Comparison of ENCODE assay signal across 36 cellular contexts in the genomic region with DNA sequence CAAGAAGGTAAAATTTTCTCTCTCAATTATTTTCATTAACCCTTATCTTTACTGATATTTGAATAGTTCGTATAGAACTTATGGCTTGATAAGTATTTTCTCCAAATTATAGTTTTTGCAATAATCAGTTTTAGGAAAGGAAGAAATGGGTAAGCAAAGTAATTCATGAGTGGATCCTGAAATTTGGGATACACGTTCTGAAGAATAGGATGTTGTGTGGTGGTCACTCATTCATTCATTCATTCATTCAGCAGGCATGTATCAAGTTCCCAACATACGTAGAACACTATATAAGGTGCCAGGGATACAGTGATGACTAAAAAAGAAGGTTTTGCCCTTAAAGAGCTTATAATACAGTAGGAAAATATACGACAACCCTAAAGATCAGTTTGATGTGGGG.
DNase-seq lines count a peak whose midpoint lies in the region; ATAC-seq, FAIRE-seq and TF ChIP-seq lines count a peak whose summit lies in the region.
"Had no signal": no experiment of that assay in that cellular context is flagged by ENCODE, and none has a peak within 500 bp of the region (broad histone marks: within the 10 kb centered on the region; RNA-seq: fewer than 3 reads in every experiment).

No MANE protein-coding gene starts in this region.

- no peak overlapping the region for H3K27ac ChIP-seq in GM12878 (ENCODE audit: control insufficient read depth, insufficient read depth)
- no peak overlapping the region for H3K27ac ChIP-seq in K562 (ENCODE audit: extremely low read depth, low read depth, low read length)
- no peak overlapping the region for H3K27ac ChIP-seq in parathyroid adenoma
- H3K27ac ChIP-seq: 22Rv1; A549; BLaER1; BLaER1 treated with 17β-estradiol and CSF1 and Interleukin-3, amounts not matched to agents 10 nM and 100 nM; C4-2B had no signal

- BruUV-seq in GM12878 (replicated peaks; lab: Mats Ljungman, UMichigan) (no TSS peak), K562 (replicated peaks; lab: Mats Ljungman, UMichigan) (no TSS peak)

- H2AFZ ChIP-seq in GM12878 (ENCODE audit: control insufficient read depth, low read depth, low read length) (no peak overlapping the region), K562 (ENCODE audit: low read depth, low read length) (no peak overlapping the region), parathyroid adenoma (no peak overlapping the region)

- no peak overlapping the region for H3K4me3 Mint-ChIP-seq in activated T-helper 17 cell treated with anti-CD3 and anti-CD28 coated beads, Interleukin-2, amount 50 U/mL, for 72 hours
- H3K4me3 Mint-ChIP-seq: B cell; CD14-positive monocyte; CD4-positive, alpha-beta memory T cell; CD4-positive, alpha-beta T cell; CD4-positive, CD25-positive, alpha-beta regulatory T cell; CD8-positive, alpha-beta memory T cell; CD8-positive, alpha-beta T cell had no signal

- H3K36me3 Mint-ChIP-seq in activated T-helper 17 cell treated with anti-CD3 and anti-CD28 coated beads, Interleukin-2, amount 50 U/mL, for 72 hours (ENCODE audit: low read depth): peaks cover 40% of the 10 kb centered on the region

- H3K4me1 ChIP-seq in GM12878 (ENCODE audit: control insufficient read depth, insufficient read depth, low read length) (no peaks in the 10 kb centered on the region), K562 (replicated peaks in 1 of 2; ENCODE audit: control insufficient read depth in 2 of 2, insufficient read depth in 2 of 2, low read length in 2 of 2) (no peaks in the 10 kb centered on the region), parathyroid adenoma (peaks cover under 1% of the 10 kb centered on the region)
- H3K4me1 ChIP-seq: BE2C, BLaER1, Caco-2 had no signal

- POLR2A ChIA-PET in GM12878 (lab: Charles Lee): no interaction called here
- POLR2A ChIA-PET in K562 (lab: Yijun Ruan, JAX): interaction anchor here (1.0 kb wide), 1 partner anchor 12 kb away, joined by 3 read pairs; no protein-coding TSS in a partner anchor

- H3K27me3 ChIP-seq in GM12878 (replicated peaks in 1 of 2; ENCODE audit: control insufficient read depth in 2 of 2, insufficient read depth in 2 of 2, low read length in 1 of 2) (no peaks in the 10 kb centered on the region), K562 (ENCODE audit: control insufficient read depth in 2 of 2, insufficient read depth in 2 of 2, low read length in 2 of 2) (no peaks in the 10 kb centered on the region), parathyroid adenoma (ENCODE audit: control insufficient read depth, insufficient read depth, low read length) (no peaks in the 10 kb centered on the region), H7 (ENCODE audit: control insufficient read depth, insufficient read depth, low read length) (no peaks in the 10 kb centered on the region)
- H3K27me3 ChIP-seq: BE2C; BLaER1; BLaER1 treated with 17β-estradiol and CSF1 and Interleukin-3, amounts not matched to agents 10 nM and 100 nM had no signal

- TF ChIP-seq RAD21 in GM12878 (IDR thresholded peaks at IDR 0.05; ENCODE audit: insufficient read depth, low read depth, low read length) (no peak), K562 (CRISPR knock-in tag; conservative IDR thresholded peaks at IDR 0.05 in 1 of 2, IDR thresholded peaks at IDR 0.05 in 1 of 2) (no peak)

- peak overlapping the region; percentile 15 for H3K27ac Mint-ChIP-seq in activated T-helper 17 cell treated with anti-CD3 and anti-CD28 coated beads, Interleukin-2, amount 50 U/mL, for 72 hours
- H3K27ac Mint-ChIP-seq: B cell; CD14-positive monocyte; CD4-positive, alpha-beta memory T cell; CD4-positive, alpha-beta T cell; CD4-positive, CD25-positive, alpha-beta regulatory T cell; CD8-positive, alpha-beta T cell had no signal

- SMC1A ChIA-PET in GM12878 (lab: Charles Lee; ENCODE audit: uncharacterized antibody, unreplicated experiment): no interaction called here

- no peak for DNase-seq in GM12878 (ENCODE audit: low read depth, low spot score)
- no peak for DNase-seq in K562 (ENCODE audit: extremely low read depth in 1 of 4, low spot score in 3 of 4)
- DNase-seq in activated CD4-positive, CD25-positive, alpha-beta regulatory T cell treated with anti-CD3 and anti-CD28 coated beads, Interleukin-2, amount 50 U/mL, for 72 hours: no peak
- DNase-seq in H7: no peak
- DNase-seq: 8988T; ACHN; AML-193; BE2C; C1 segment of cervical spinal cord; Caco-2; Calu3; CD4-positive, alpha-beta memory T cell; CD4-positive, alpha-beta T cell; CD4-positive, CD25-positive, alpha-beta regulatory T cell; CD8-positive, alpha-beta memory T cell; CD8-positive, alpha-beta T cell; COR-L47; DMS 273 treated with DMSO at 0.1 percent for 48 hours; DMS153; DMS53; DMS79; DMS79 treated with DMSO at 0.1 percent for 48 hours; DND-41; EL had no signal

- H3K36me3 ChIP-seq in GM12878 (ENCODE audit: control insufficient read depth in 2 of 2, insufficient read depth in 2 of 2, low read length in 1 of 2) (peaks cover 0 to 4% of the 10 kb centered on the region in 2 experiments; a peak in 2 of 4 replicates), K562 (ENCODE audit: control insufficient read depth, insufficient read depth, low read length) (peaks cover 7% of the 10 kb centered on the region), parathyroid adenoma (ENCODE audit: control insufficient read depth, insufficient read depth, low read length) (no peaks in the 10 kb centered on the region), H7 (replicated peaks; ENCODE audit: control insufficient read depth, insufficient read depth, low read length) (no peaks in the 10 kb centered on the region)
- H3K36me3 ChIP-seq: BE2C, BLaER1 had no signal

- H3K4me3 ChIP-seq in GM12878 (no peak overlapping the region), K562 (no peak overlapping the region), parathyroid adenoma (ENCODE audit: low read depth, low read length) (no peak overlapping the region), H7 (ENCODE audit: insufficient read depth, low read depth, low read length) (no peak overlapping the region)
- H3K4me3 ChIP-seq: A549; BLaER1; BLaER1 treated with 17β-estradiol and CSF1 and Interleukin-3, amounts not matched to agents 10 nM and 100 nM had no signal

- TF ChIP-seq POLR2A in GM12878 (IDR thresholded peaks at IDR 0.05; ENCODE audit: low read depth, low read length): no peak
- no peak for TF ChIP-seq POLR2A in K562 (conservative IDR thresholded peaks at IDR 0.05)

- H3K9me3 ChIP-seq in GM12878 (replicated peaks; ENCODE audit: control insufficient read depth, insufficient read depth, low read length) (no peaks in the 10 kb centered on the region), K562 (replicated peaks; ENCODE audit: control insufficient read depth, insufficient read depth, low read depth, low read length) (no peaks in the 10 kb centered on the region), parathyroid adenoma (ENCODE audit: control insufficient read depth, low read length) (no peaks in the 10 kb centered on the region)
- H3K9me3 ChIP-seq: A549; BE2C; BLaER1; BLaER1 treated with 17β-estradiol and CSF1 and Interleukin-3, amounts not matched to agents 10 nM and 100 nM; Caco-2 had no signal

- no peaks in the 10 kb centered on the region for H3K27me3 Mint-ChIP-seq in activated T-helper 17 cell treated with anti-CD3 and anti-CD28 coated beads, Interleukin-2, amount 50 U/mL, for 72 hours
- H3K27me3 Mint-ChIP-seq: B cell; CD4-positive, alpha-beta memory T cell; CD4-positive, alpha-beta T cell; CD4-positive, CD25-positive, alpha-beta regulatory T cell; CD8-positive, alpha-beta memory T cell had no signal

- CTCF ChIA-PET in GM12878 (lab: Yijun Ruan, JAX) (interaction anchor here (0.7 kb wide), 1 partner anchor 159 kb away, joined by 4 read pairs; no protein-coding TSS in a partner anchor), K562 (lab: Yijun Ruan, JAX; ENCODE audit: low intra/inter-chr PET ratio) (no interaction called here)

- H3K9me3 Mint-ChIP-seq in activated T-helper 17 cell treated with anti-CD3 and anti-CD28 coated beads, Interleukin-2, amount 50 U/mL, for 72 hours: no peaks in the 10 kb centered on the region
- H3K9me3 Mint-ChIP-seq: CD4-positive, alpha-beta memory T cell; CD4-positive, alpha-beta T cell; CD4-positive, CD25-positive, alpha-beta regulatory T cell; CD8-positive, alpha-beta memory T cell; CD8-positive, alpha-beta T cell had no signal

- H3K4me2 ChIP-seq in GM12878 (ENCODE audit: control insufficient read depth, insufficient read depth): no peak overlapping the region
- H3K4me2 ChIP-seq in K562 (ENCODE audit: insufficient read depth, low read length): no peak overlapping the region
- H3K4me2 ChIP-seq in parathyroid adenoma (ENCODE audit: low read length): peak overlapping the region; percentile 7
- H3K4me2 ChIP-seq: A549; BLaER1; BLaER1 treated with 17β-estradiol and CSF1 and Interleukin-3, amounts not matched to agents 10 nM and 100 nM had no signal

- no peaks in the 10 kb centered on the region for H3K79me2 ChIP-seq in GM12878 (ENCODE audit: control insufficient read depth, insufficient read depth, low read length)
- H3K79me2 ChIP-seq in K562 (ENCODE audit: control insufficient read depth, insufficient read depth, low read length): no peaks in the 10 kb centered on the region
- H3K79me2 ChIP-seq in parathyroid adenoma: no peaks in the 10 kb centered on the region

- no peak for ATAC-seq in activated T-helper 17 cell treated with anti-CD3 and anti-CD28 coated beads, Interleukin-2, amount 50 U/mL, for 72 hours (replicated peaks)
- ATAC-seq in GM12878: no peak
- no peak for ATAC-seq in K562
- ATAC-seq in GM19397 (IDR thresholded peaks at IDR 0.05; ENCODE audit: unreplicated experiment): no peak
- ATAC-seq in GM21528 (IDR thresholded peaks at IDR 0.05; ENCODE audit: low FRiP score, unreplicated experiment): no peak
- ATAC-seq: A549; CD8-positive, alpha-beta T cell had no signal

- H3K4me1 Mint-ChIP-seq in activated T-helper 17 cell treated with anti-CD3 and anti-CD28 coated beads, Interleukin-2, amount 50 U/mL, for 72 hours: peaks cover 4% of the 10 kb centered on the region
- H3K4me1 Mint-ChIP-seq: B cell; CD4-positive, alpha-beta memory T cell had no signal

- in situ Hi-C loops in GM12878 (cut with MboI): no loop called here
- in situ Hi-C loops in K562 (cut with MboI): no loop called here

- TF ChIP-seq CTCF in GM12878 (IDR thresholded peaks at IDR 0.05 in 2 of 3, conservative IDR thresholded peaks at IDR 0.05 in 1 of 3; ENCODE audit: control insufficient read depth in 2 of 3, extremely low read depth in 1 of 3, insufficient read depth in 1 of 3, low read depth in 3 of 3, low read length in 3 of 3) (no peak), K562 (IDR thresholded peaks at IDR 0.05 in 2 of 3, conservative IDR thresholded peaks at IDR 0.05 in 1 of 3; ENCODE audit: insufficient read depth in 2 of 3, low read depth in 1 of 3, low read length in 3 of 3) (no peak), parathyroid adenoma (IDR thresholded peaks at IDR 0.05) (no peak)

- H3K9ac ChIP-seq in GM12878 (ENCODE audit: control insufficient read depth, insufficient read depth, low read length) (no peak overlapping the region), K562 (ENCODE audit: insufficient read depth in 1 of 2, low read depth in 2 of 2, low read length in 2 of 2) (no peak overlapping the region), parathyroid adenoma (no peak overlapping the region)
- H3K9ac ChIP-seq: BLaER1; BLaER1 treated with 17β-estradiol and CSF1 and Interleukin-3, amounts not matched to agents 10 nM and 100 nM had no signal

- FAIRE-seq in GM12878 (lab: Jason Lieb, UNC) (no peak), K562 (lab: Jason Lieb, UNC) (no peak)
- FAIRE-seq: A549, D721Med had no signal

- TF ChIP-seq EP300 in GM12878 (IDR thresholded peaks at IDR 0.05; ENCODE audit: borderline replicate concordance in 1 of 2, control insufficient read depth in 1 of 2, low read depth in 2 of 2, low read length in 2 of 2): no peak
- TF ChIP-seq EP300 in K562 (IDR thresholded peaks at IDR 0.05; ENCODE audit: low read length): no peak

- RAD21 ChIA-PET in GM12878 (lab: Charles Lee; ENCODE audit: unreplicated experiment): interaction anchor here (0.9 kb wide), 1 partner anchor 202 kb away, joined by 3 read pairs; no protein-coding TSS in a partner anchor

- H4K20me1 ChIP-seq in GM12878 (ENCODE audit: control insufficient read depth, insufficient read depth) (no peaks in the 10 kb centered on the region), K562 (replicated peaks; ENCODE audit: control insufficient read depth, insufficient read depth, low read length) (no peaks in the 10 kb centered on the region)
- H4K20me1 ChIP-seq: BLaER1 had no signal

- no peaks in the 10 kb centered on the region for H3K9me1 ChIP-seq in K562 (ENCODE audit: control insufficient read depth, insufficient read depth, low read length)

- 93% methylated on average over 4 of the region's 4 CpGs for WGBS in GM12878 (ENCODE audit: insufficient coverage, insufficient replicate concordance, low lambda C conversion rate, missing lambda C conversion rate)
- WGBS in K562 (ENCODE audit: insufficient coverage, low coverage, missing lambda C conversion rate): 78% methylated on average over 4 of the region's 4 CpGs

- intact Hi-C loops in GM12878 (cut with micrococcal nuclease; ENCODE audit: unreplicated experiment): no loop called here
- intact Hi-C loops in K562 (cut with micrococcal nuclease): no loop called here
